1 cellular context compared by ENCODE assay signal in the genomic region with DNA sequence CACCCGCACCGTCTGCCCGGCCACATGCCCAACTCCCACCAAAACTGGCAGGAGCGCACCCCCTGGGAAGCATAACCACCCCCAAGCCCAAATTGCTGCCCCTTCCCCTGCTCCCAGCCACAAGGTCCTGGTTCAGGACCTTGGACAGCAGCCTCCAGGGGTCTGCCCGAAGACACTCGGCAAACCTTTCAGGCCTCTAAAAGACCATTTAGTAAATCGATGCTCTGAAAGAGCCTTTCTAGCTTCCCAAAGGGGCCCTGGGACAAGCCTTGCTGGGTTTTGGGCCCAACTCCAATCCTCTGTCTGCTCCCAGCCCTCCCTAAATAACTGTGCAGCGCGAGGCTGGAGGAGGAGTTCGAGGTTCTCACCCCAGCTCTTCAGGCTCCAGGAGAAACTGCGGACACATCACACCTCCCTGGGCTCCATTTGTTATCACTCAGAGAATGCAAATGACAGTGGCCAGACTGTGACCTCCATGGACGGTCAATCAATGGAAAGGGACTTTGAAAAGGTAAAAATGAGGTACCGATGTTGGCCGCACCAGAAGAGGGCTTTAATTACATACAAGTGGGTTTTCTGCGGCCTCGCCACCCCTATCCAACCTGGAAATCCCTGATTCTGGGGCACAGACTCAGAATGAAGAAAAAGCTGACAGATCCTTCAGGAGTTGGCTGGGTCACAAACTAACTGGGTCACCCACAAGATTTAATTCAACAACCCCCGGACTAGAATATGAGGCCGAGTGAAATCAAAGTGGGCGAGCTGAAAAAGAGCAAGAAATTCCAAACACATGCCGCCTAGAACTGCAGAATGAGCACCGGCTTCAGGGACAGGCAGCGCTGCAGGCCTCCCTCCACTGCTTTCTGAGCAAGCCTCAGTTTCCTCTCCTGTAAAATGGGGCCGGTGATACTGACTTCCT.
TF ChIP-seq lines count a peak whose summit lies in the region.

No MANE protein-coding gene starts in this region.

TF ChIP-seq in HepG2, 621 proteins besides CTCF, POLR2A, EP300 and RAD21 (continued from another document and continues in another):
- no peak for TF ChIP-seq HOXA9 (CRISPR knock-in tag; IDR thresholded peaks at IDR 0.05; ENCODE audit: borderline replicate concordance)
- TF ChIP-seq BRD4 (CRISPR knock-in tag; IDR thresholded peaks at IDR 0.05), result no peak
- TF ChIP-seq ZNF577 (CRISPR knock-in tag; IDR thresholded peaks at IDR 0.05; ENCODE audit: borderline replicate concordance, low read depth), result no peak
- peak; percentile 78 for TF ChIP-seq ZNF335 (CRISPR knock-in tag; IDR thresholded peaks at IDR 0.05)
- no peak for TF ChIP-seq NCOA5 (CRISPR knock-in tag; IDR thresholded peaks at IDR 0.05)
- peak; percentile 34; the same call in 1 of the 2 replicates for TF ChIP-seq ONECUT2 (CRISPR knock-in tag; IDR thresholded peaks at IDR 0.05)
- TF ChIP-seq, protein P1, sequence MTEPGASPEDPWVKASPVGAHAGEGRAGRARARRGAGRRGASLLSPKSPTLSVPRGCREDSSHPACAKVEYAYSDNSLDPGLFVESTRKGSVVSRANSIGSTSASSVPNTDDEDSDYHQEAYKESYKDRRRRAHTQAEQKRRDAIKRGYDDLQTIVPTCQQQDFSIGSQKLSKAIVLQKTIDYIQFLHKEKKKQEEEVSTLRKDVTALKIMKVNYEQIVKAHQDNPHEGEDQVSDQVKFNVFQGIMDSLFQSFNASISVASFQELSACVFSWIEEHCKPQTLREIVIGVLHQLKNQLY (CRISPR knock-in tag; IDR thresholded peaks at IDR 0.05), result no peak
- no peak for TF ChIP-seq ZNF776 (CRISPR knock-in tag; IDR thresholded peaks at IDR 0.05)
- TF ChIP-seq, protein P2, sequence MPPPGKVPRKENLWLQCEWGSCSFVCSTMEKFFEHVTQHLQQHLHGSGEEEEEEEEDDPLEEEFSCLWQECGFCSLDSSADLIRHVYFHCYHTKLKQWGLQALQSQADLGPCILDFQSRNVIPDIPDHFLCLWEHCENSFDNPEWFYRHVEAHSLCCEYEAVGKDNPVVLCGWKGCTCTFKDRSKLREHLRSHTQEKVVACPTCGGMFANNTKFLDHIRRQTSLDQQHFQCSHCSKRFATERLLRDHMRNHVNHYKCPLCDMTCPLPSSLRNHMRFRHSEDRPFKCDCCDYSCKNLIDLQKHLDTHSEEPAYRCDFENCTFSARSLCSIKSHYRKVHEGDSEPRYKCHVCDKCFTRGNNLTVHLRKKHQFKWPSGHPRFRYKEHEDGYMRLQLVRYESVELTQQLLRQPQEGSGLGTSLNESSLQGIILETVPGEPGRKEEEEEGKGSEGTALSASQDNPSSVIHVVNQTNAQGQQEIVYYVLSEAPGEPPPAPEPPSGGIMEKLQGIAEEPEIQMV (CRISPR knock-in tag; IDR thresholded peaks at IDR 0.05; ENCODE audit: low read depth), result no peak
- TF ChIP-seq RBAK (CRISPR knock-in tag; IDR thresholded peaks at IDR 0.05), result no peak
- no peak for TF ChIP-seq NFE2 (CRISPR knock-in tag; IDR thresholded peaks at IDR 0.05)
- no peak for TF ChIP-seq ZNF296 (CRISPR knock-in tag; conservative IDR thresholded peaks at IDR 0.05)
- TF ChIP-seq ZSCAN25 (CRISPR knock-in tag; IDR thresholded peaks at IDR 0.05), result no peak
- no peak for TF ChIP-seq MBD4 (IDR thresholded peaks at IDR 0.05; ENCODE audit: borderline replicate concordance, low read length)
- TF ChIP-seq NBN (conservative IDR thresholded peaks at IDR 0.05), result no peak
- TF ChIP-seq KMT2B (CRISPR knock-in tag; IDR thresholded peaks at IDR 0.05), result 0 out of 2 replicates have a peak, but pooled peaks have one; percentile 62
- no peak for TF ChIP-seq ARNT (IDR thresholded peaks at IDR 0.05)
- TF ChIP-seq MIER2 (CRISPR knock-in tag; IDR thresholded peaks at IDR 0.05), result peak; percentile 96
- TF ChIP-seq, protein P3, sequence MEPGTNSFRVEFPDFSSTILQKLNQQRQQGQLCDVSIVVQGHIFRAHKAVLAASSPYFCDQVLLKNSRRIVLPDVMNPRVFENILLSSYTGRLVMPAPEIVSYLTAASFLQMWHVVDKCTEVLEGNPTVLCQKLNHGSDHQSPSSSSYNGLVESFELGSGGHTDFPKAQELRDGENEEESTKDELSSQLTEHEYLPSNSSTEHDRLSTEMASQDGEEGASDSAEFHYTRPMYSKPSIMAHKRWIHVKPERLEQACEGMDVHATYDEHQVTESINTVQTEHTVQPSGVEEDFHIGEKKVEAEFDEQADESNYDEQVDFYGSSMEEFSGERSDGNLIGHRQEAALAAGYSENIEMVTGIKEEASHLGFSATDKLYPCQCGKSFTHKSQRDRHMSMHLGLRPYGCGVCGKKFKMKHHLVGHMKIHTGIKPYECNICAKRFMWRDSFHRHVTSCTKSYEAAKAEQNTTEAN (CRISPR knock-in tag; conservative IDR thresholded peaks at IDR 0.05), result peak; percentile 85
- no peak for TF ChIP-seq AGO2 (optimal IDR thresholded peaks at IDR 0.05; ENCODE audit: low read depth, low read length)
- no peak for TF ChIP-seq TCF7L2 (IDR thresholded peaks at IDR 0.05; ENCODE audit: low read depth, low read length)
- TF ChIP-seq, protein P4, sequence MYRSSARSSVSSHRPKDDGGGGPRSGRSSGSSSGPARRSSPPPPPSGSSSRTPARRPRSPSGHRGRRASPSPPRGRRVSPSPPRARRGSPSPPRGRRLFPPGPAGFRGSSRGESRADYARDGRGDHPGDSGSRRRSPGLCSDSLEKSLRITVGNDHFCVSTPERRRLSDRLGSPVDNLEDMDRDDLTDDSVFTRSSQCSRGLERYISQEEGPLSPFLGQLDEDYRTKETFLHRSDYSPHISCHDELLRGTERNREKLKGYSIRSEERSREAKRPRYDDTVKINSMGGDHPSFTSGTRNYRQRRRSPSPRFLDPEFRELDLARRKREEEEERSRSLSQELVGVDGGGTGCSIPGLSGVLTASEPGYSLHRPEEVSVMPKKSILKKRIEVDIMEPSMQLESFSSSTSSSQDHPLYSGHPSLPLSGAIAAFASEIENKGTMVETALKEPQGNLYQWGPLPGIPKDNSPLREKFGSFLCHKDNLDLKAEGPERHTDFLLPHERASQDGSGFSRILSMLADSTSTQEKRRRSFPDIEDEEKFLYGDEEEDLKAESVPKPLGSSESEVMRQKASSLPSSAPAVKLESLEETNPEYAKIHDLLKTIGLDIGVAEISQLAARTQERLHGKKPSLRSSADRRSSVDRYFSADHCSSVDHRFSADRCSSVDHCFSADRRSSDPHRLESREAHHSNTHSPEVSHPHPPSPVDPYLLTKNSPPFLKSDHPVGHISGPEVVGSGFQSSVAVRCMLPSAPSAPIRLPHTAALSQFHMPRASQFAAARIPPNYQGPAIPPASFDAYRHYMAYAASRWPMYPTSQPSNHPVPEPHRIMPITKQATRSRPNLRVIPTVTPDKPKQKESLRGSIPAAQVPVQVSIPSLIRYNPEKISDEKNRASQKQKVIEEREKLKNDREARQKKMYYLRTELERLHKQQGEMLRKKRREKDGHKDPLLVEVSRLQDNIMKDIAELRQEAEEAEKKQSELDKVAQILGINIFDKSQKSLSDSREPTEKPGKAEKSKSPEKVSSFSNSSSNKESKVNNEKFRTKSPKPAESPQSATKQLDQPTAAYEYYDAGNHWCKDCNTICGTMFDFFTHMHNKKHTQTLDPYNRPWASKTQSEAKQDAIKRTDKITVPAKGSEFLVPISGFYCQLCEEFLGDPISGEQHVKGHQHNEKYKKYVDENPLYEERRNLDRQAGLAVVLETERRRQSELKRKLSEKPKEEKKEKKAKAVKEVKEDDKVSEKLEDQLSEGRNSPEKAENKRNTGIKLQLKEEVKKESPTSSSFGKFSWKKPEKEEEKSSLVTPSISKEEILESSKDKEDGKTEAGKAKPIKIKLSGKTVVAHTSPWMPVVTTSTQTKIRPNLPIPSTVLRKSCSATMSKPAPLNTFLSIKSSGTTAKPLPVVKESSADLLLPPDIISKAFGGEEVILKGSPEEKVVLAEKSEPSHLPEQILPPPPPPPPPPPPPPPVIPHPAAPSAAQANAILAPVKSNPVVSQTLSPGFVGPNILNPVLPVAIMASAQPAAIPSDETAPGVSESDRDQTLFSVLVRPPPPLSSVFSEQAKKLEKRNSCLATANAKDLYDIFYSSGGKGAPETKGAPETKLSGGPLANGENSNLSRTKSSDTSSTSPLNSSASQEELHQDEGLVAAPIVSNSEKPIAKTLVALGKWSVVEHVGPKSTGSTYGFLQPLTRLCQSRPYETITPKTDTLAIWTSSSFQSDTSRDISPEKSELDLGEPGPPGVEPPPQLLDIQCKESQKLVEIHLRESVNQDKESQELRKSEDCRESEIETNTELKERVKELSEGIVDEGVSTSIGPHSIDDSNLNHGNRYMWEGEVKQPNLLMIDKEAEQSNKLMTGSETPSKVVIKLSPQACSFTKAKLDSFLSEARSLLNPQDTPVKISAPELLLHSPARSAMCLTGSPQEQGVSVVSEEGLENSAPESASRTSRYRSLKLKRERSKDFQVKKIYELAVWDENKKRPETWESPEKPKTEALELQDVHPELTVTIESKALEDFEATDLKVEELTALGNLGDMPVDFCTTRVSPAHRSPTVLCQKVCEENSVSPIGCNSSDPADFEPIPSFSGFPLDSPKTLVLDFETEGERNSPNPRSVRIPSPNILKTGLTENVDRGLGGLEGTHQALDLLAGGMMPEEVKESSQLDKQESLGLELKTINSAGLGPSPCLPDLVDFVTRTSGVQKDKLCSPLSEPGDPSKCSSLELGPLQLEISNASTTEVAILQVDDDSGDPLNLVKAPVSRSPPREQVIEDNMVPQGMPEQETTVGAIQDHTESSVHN (CRISPR knock-in tag; IDR thresholded peaks at IDR 0.05), result no peak
- TF ChIP-seq NFRKB (IDR thresholded peaks at IDR 0.05), result no peak
- no peak for TF ChIP-seq ZNF570 (CRISPR knock-in tag; IDR thresholded peaks at IDR 0.05; ENCODE audit: borderline replicate concordance)
- peak; percentile 27 for TF ChIP-seq XRCC5 (optimal IDR thresholded peaks at IDR 0.05; ENCODE audit: low read length)
- TF ChIP-seq ZFY (CRISPR knock-in tag; IDR thresholded peaks at IDR 0.05), result no peak; the same call in 1 of the 2 replicates
- no peak for TF ChIP-seq ZNF782 (CRISPR knock-in tag; IDR thresholded peaks at IDR 0.05; ENCODE audit: borderline replicate concordance)
- TF ChIP-seq NFE2L2 (IDR thresholded peaks at IDR 0.05; ENCODE audit: low read length), result no peak
- TF ChIP-seq SIN3B (IDR thresholded peaks at IDR 0.05; ENCODE audit: low read length), result no peak
- TF ChIP-seq, protein P5, sequence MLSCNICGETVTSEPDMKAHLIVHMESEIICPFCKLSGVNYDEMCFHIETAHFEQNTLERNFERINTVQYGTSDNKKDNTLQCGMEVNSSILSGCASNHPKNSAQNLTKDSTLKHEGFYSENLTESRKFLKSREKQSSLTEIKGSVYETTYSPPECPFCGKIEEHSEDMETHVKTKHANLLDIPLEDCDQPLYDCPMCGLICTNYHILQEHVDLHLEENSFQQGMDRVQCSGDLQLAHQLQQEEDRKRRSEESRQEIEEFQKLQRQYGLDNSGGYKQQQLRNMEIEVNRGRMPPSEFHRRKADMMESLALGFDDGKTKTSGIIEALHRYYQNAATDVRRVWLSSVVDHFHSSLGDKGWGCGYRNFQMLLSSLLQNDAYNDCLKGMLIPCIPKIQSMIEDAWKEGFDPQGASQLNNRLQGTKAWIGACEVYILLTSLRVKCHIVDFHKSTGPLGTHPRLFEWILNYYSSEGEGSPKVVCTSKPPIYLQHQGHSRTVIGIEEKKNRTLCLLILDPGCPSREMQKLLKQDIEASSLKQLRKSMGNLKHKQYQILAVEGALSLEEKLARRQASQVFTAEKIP (CRISPR knock-in tag; IDR thresholded peaks at IDR 0.05; ENCODE audit: borderline replicate concordance), result no peak
- no peak for TF ChIP-seq MLLT10 (CRISPR knock-in tag; IDR thresholded peaks at IDR 0.05)
- no peak for TF ChIP-seq SAFB2 (CRISPR knock-in tag; IDR thresholded peaks at IDR 0.05; ENCODE audit: borderline replicate concordance, low read depth)
- TF ChIP-seq, protein P6, sequence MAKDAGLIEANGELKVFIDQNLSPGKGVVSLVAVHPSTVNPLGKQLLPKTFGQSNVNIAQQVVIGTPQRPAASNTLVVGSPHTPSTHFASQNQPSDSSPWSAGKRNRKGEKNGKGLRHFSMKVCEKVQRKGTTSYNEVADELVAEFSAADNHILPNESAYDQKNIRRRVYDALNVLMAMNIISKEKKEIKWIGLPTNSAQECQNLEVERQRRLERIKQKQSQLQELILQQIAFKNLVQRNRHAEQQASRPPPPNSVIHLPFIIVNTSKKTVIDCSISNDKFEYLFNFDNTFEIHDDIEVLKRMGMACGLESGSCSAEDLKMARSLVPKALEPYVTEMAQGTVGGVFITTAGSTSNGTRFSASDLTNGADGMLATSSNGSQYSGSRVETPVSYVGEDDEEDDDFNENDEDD (CRISPR knock-in tag; IDR thresholded peaks at IDR 0.05; ENCODE audit: borderline replicate concordance), result no peak
- TF ChIP-seq XBP1 (CRISPR knock-in tag; IDR thresholded peaks at IDR 0.05), result peak; percentile 88
- TF ChIP-seq GPN1 (CRISPR knock-in tag; IDR thresholded peaks at IDR 0.05; ENCODE audit: borderline replicate concordance), result no peak
- no peak for TF ChIP-seq ZNF20 (CRISPR knock-in tag; IDR thresholded peaks at IDR 0.05)
- TF ChIP-seq POLR2G (IDR thresholded peaks at IDR 0.05; ENCODE audit: low read depth, low read length), result no peak
- TF ChIP-seq, protein P7, sequence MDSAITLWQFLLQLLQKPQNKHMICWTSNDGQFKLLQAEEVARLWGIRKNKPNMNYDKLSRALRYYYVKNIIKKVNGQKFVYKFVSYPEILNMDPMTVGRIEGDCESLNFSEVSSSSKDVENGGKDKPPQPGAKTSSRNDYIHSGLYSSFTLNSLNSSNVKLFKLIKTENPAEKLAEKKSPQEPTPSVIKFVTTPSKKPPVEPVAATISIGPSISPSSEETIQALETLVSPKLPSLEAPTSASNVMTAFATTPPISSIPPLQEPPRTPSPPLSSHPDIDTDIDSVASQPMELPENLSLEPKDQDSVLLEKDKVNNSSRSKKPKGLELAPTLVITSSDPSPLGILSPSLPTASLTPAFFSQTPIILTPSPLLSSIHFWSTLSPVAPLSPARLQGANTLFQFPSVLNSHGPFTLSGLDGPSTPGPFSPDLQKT (CRISPR knock-in tag; IDR thresholded peaks at IDR 0.05; ENCODE audit: borderline replicate concordance), result no peak
- TF ChIP-seq RFXANK (CRISPR knock-in tag; IDR thresholded peaks at IDR 0.05), result no peak
- no peak for TF ChIP-seq HNRNPK (IDR thresholded peaks at IDR 0.05; ENCODE audit: low read depth, low read length, poor library complexity, severe bottlenecking)
- TF ChIP-seq ZNF17 (CRISPR knock-in tag; IDR thresholded peaks at IDR 0.05), result no peak
- TF ChIP-seq NFATC3 (CRISPR knock-in tag; IDR thresholded peaks at IDR 0.05), result no peak
- TF ChIP-seq CC2D1A (CRISPR knock-in tag; IDR thresholded peaks at IDR 0.05), result no peak
- TF ChIP-seq, protein P8, sequence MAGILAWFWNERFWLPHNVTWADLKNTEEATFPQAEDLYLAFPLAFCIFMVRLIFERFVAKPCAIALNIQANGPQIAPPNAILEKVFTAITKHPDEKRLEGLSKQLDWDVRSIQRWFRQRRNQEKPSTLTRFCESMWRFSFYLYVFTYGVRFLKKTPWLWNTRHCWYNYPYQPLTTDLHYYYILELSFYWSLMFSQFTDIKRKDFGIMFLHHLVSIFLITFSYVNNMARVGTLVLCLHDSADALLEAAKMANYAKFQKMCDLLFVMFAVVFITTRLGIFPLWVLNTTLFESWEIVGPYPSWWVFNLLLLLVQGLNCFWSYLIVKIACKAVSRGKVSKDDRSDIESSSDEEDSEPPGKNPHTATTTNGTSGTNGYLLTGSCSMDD (CRISPR knock-in tag; IDR thresholded peaks at IDR 0.05), result no peak
- TF ChIP-seq, protein P9, sequence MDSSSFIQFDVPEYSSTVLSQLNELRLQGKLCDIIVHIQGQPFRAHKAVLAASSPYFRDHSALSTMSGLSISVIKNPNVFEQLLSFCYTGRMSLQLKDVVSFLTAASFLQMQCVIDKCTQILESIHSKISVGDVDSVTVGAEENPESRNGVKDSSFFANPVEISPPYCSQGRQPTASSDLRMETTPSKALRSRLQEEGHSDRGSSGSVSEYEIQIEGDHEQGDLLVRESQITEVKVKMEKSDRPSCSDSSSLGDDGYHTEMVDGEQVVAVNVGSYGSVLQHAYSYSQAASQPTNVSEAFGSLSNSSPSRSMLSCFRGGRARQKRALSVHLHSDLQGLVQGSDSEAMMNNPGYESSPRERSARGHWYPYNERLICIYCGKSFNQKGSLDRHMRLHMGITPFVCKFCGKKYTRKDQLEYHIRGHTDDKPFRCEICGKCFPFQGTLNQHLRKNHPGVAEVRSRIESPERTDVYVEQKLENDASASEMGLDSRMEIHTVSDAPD (CRISPR knock-in tag; IDR thresholded peaks at IDR 0.05), result no peak
- TF ChIP-seq TRIM24 (CRISPR knock-in tag; IDR thresholded peaks at IDR 0.05), result no peak
